Comparison of ENCODE assay signal across 1 cellular context in genomic region chr6:101396552-101397173, GRCh38.
TF ChIP-seq lines count a peak whose summit lies in the region.

No MANE protein-coding gene starts in this region.

TF ChIP-seq in HepG2, 621 proteins besides CTCF, POLR2A, EP300 and RAD21 (continued from another document and continues in another):
- no peak for TF ChIP-seq ZNF576 (CRISPR knock-in tag; IDR thresholded peaks at IDR 0.05)
- no peak for TF ChIP-seq CC2D1A (CRISPR knock-in tag; IDR thresholded peaks at IDR 0.05)
- TF ChIP-seq KMT2B (CRISPR knock-in tag; IDR thresholded peaks at IDR 0.05): 0 out of 2 replicates have a peak, but pooled peaks have one; percentile 29
- no peak for TF ChIP-seq ZNF136 (CRISPR knock-in tag; IDR thresholded peaks at IDR 0.05; ENCODE audit: low read depth)
- TF ChIP-seq KMT2A (CRISPR knock-in tag; IDR thresholded peaks at IDR 0.05): no peak
- TF ChIP-seq ZFP90 (CRISPR knock-in tag; IDR thresholded peaks at IDR 0.05; ENCODE audit: borderline replicate concordance): no peak
- TF ChIP-seq ZNF841 (CRISPR knock-in tag; IDR thresholded peaks at IDR 0.05; ENCODE audit: borderline replicate concordance): no peak
- no peak for TF ChIP-seq ZNF619 (CRISPR knock-in tag; IDR thresholded peaks at IDR 0.05)
- TF ChIP-seq ZNF552 (CRISPR knock-in tag; IDR thresholded peaks at IDR 0.05; ENCODE audit: borderline replicate concordance): no peak
- TF ChIP-seq RFXANK (CRISPR knock-in tag; IDR thresholded peaks at IDR 0.05): no peak
- no peak for TF ChIP-seq GABPA (IDR thresholded peaks at IDR 0.05; ENCODE audit: low read depth, low read length)
- TF ChIP-seq GABPA (CRISPR knock-in tag; IDR thresholded peaks at IDR 0.05; ENCODE audit: low read depth): no peak; the same call in 1 of the 2 replicates
- TF ChIP-seq, protein P1, sequence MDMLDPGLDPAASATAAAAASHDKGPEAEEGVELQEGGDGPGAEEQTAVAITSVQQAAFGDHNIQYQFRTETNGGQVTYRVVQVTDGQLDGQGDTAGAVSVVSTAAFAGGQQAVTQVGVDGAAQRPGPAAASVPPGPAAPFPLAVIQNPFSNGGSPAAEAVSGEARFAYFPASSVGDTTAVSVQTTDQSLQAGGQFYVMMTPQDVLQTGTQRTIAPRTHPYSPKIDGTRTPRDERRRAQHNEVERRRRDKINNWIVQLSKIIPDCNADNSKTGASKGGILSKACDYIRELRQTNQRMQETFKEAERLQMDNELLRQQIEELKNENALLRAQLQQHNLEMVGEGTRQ (IDR thresholded peaks at IDR 0.05; ENCODE audit: low read depth, low read length): no peak
- TF ChIP-seq, protein P1 (CRISPR knock-in tag; IDR thresholded peaks at IDR 0.05; ENCODE audit: borderline replicate concordance): no peak
- no peak for TF ChIP-seq NFE2 (CRISPR knock-in tag; IDR thresholded peaks at IDR 0.05)
- no peak for TF ChIP-seq NCOA5 (CRISPR knock-in tag; IDR thresholded peaks at IDR 0.05)
- TF ChIP-seq ZNF121 (CRISPR knock-in tag; IDR thresholded peaks at IDR 0.05): no peak
- TF ChIP-seq SMARCE1 (IDR thresholded peaks at IDR 0.05; ENCODE audit: borderline replicate concordance): no peak
- no peak for TF ChIP-seq SRY (CRISPR knock-in tag; IDR thresholded peaks at IDR 0.05)
- no peak for TF ChIP-seq ZBTB20 (CRISPR knock-in tag; IDR thresholded peaks at IDR 0.05; ENCODE audit: borderline replicate concordance, low read depth)
- TF ChIP-seq DZIP1 (CRISPR knock-in tag; IDR thresholded peaks at IDR 0.05): no peak
- TF ChIP-seq ZNF674 (CRISPR knock-in tag; IDR thresholded peaks at IDR 0.05; ENCODE audit: low read depth): no peak
- TF ChIP-seq CHD2 (IDR thresholded peaks at IDR 0.05; ENCODE audit: low read depth, low read length): no peak
- TF ChIP-seq SIN3B (IDR thresholded peaks at IDR 0.05; ENCODE audit: low read length): no peak
- TF ChIP-seq TP53 (CRISPR knock-in tag; conservative IDR thresholded peaks at IDR 0.05): no peak
- TF ChIP-seq SPEN (CRISPR knock-in tag; IDR thresholded peaks at IDR 0.05; ENCODE audit: low read depth): no peak
- TF ChIP-seq ZSCAN31 (CRISPR knock-in tag; IDR thresholded peaks at IDR 0.05; ENCODE audit: low read depth): no peak
- TF ChIP-seq ZFP82 (CRISPR knock-in tag; IDR thresholded peaks at IDR 0.05; ENCODE audit: borderline replicate concordance): no peak
- no peak for TF ChIP-seq ZNF547 (CRISPR knock-in tag; IDR thresholded peaks at IDR 0.05)
- no peak for TF ChIP-seq IRX3 (CRISPR knock-in tag; IDR thresholded peaks at IDR 0.05; ENCODE audit: borderline replicate concordance, low read depth)
- TF ChIP-seq, protein P2, sequence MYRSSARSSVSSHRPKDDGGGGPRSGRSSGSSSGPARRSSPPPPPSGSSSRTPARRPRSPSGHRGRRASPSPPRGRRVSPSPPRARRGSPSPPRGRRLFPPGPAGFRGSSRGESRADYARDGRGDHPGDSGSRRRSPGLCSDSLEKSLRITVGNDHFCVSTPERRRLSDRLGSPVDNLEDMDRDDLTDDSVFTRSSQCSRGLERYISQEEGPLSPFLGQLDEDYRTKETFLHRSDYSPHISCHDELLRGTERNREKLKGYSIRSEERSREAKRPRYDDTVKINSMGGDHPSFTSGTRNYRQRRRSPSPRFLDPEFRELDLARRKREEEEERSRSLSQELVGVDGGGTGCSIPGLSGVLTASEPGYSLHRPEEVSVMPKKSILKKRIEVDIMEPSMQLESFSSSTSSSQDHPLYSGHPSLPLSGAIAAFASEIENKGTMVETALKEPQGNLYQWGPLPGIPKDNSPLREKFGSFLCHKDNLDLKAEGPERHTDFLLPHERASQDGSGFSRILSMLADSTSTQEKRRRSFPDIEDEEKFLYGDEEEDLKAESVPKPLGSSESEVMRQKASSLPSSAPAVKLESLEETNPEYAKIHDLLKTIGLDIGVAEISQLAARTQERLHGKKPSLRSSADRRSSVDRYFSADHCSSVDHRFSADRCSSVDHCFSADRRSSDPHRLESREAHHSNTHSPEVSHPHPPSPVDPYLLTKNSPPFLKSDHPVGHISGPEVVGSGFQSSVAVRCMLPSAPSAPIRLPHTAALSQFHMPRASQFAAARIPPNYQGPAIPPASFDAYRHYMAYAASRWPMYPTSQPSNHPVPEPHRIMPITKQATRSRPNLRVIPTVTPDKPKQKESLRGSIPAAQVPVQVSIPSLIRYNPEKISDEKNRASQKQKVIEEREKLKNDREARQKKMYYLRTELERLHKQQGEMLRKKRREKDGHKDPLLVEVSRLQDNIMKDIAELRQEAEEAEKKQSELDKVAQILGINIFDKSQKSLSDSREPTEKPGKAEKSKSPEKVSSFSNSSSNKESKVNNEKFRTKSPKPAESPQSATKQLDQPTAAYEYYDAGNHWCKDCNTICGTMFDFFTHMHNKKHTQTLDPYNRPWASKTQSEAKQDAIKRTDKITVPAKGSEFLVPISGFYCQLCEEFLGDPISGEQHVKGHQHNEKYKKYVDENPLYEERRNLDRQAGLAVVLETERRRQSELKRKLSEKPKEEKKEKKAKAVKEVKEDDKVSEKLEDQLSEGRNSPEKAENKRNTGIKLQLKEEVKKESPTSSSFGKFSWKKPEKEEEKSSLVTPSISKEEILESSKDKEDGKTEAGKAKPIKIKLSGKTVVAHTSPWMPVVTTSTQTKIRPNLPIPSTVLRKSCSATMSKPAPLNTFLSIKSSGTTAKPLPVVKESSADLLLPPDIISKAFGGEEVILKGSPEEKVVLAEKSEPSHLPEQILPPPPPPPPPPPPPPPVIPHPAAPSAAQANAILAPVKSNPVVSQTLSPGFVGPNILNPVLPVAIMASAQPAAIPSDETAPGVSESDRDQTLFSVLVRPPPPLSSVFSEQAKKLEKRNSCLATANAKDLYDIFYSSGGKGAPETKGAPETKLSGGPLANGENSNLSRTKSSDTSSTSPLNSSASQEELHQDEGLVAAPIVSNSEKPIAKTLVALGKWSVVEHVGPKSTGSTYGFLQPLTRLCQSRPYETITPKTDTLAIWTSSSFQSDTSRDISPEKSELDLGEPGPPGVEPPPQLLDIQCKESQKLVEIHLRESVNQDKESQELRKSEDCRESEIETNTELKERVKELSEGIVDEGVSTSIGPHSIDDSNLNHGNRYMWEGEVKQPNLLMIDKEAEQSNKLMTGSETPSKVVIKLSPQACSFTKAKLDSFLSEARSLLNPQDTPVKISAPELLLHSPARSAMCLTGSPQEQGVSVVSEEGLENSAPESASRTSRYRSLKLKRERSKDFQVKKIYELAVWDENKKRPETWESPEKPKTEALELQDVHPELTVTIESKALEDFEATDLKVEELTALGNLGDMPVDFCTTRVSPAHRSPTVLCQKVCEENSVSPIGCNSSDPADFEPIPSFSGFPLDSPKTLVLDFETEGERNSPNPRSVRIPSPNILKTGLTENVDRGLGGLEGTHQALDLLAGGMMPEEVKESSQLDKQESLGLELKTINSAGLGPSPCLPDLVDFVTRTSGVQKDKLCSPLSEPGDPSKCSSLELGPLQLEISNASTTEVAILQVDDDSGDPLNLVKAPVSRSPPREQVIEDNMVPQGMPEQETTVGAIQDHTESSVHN (CRISPR knock-in tag; IDR thresholded peaks at IDR 0.05): no peak
- no peak for TF ChIP-seq ZBTB3 (CRISPR knock-in tag; IDR thresholded peaks at IDR 0.05; ENCODE audit: borderline replicate concordance, low read depth)
- TF ChIP-seq SNAPC2 (CRISPR knock-in tag; IDR thresholded peaks at IDR 0.05): no peak
- peak; percentile 69 for TF ChIP-seq ZNF331 (CRISPR knock-in tag; IDR thresholded peaks at IDR 0.05)
- peak; percentile 43 for TF ChIP-seq RARA (CRISPR knock-in tag; IDR thresholded peaks at IDR 0.05)
- no peak for TF ChIP-seq NFYB (CRISPR knock-in tag; IDR thresholded peaks at IDR 0.05)
- no peak for TF ChIP-seq MLLT10 (CRISPR knock-in tag; IDR thresholded peaks at IDR 0.05)
- TF ChIP-seq ZNF563 (CRISPR knock-in tag; IDR thresholded peaks at IDR 0.05): no peak
- TF ChIP-seq SYNCRIP (IDR thresholded peaks at IDR 0.05; ENCODE audit: insufficient read depth, low read depth, low read length): no peak
- no peak for TF ChIP-seq GLMP (CRISPR knock-in tag; IDR thresholded peaks at IDR 0.05; ENCODE audit: borderline replicate concordance)
- no peak for TF ChIP-seq ARID3A (IDR thresholded peaks at IDR 0.05; ENCODE audit: low read depth, low read length)
- no peak for TF ChIP-seq ZNF160 (CRISPR knock-in tag; IDR thresholded peaks at IDR 0.05)
- TF ChIP-seq ETV6 (CRISPR knock-in tag; conservative IDR thresholded peaks at IDR 0.05): no peak
- TF ChIP-seq SP5 (CRISPR knock-in tag; IDR thresholded peaks at IDR 0.05; ENCODE audit: borderline replicate concordance, low read depth): no peak
- TF ChIP-seq, protein P3, sequence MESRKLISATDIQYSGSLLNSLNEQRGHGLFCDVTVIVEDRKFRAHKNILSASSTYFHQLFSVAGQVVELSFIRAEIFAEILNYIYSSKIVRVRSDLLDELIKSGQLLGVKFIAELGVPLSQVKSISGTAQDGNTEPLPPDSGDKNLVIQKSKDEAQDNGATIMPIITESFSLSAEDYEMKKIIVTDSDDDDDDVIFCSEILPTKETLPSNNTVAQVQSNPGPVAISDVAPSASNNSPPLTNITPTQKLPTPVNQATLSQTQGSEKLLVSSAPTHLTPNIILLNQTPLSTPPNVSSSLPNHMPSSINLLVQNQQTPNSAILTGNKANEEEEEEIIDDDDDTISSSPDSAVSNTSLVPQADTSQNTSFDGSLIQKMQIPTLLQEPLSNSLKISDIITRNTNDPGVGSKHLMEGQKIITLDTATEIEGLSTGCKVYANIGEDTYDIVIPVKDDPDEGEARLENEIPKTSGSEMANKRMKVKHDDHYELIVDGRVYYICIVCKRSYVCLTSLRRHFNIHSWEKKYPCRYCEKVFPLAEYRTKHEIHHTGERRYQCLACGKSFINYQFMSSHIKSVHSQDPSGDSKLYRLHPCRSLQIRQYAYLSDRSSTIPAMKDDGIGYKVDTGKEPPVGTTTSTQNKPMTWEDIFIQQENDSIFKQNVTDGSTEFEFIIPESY (CRISPR knock-in tag; IDR thresholded peaks at IDR 0.05): no peak
- TF ChIP-seq STAG1 (CRISPR knock-in tag; IDR thresholded peaks at IDR 0.05): no peak
- TF ChIP-seq EHMT2 (IDR thresholded peaks at IDR 0.05; ENCODE audit: borderline replicate concordance, low read depth, low read length): peak; percentile 97
- TF ChIP-seq CBX2 (IDR thresholded peaks at IDR 0.05; ENCODE audit: low read depth, low read length): no peak
- TF ChIP-seq CBX2 (CRISPR knock-in tag; IDR thresholded peaks at IDR 0.05; ENCODE audit: low read depth): no peak
- TF ChIP-seq ZNF589 (CRISPR knock-in tag; conservative IDR thresholded peaks at IDR 0.05): no peak
- TF ChIP-seq, protein P4, sequence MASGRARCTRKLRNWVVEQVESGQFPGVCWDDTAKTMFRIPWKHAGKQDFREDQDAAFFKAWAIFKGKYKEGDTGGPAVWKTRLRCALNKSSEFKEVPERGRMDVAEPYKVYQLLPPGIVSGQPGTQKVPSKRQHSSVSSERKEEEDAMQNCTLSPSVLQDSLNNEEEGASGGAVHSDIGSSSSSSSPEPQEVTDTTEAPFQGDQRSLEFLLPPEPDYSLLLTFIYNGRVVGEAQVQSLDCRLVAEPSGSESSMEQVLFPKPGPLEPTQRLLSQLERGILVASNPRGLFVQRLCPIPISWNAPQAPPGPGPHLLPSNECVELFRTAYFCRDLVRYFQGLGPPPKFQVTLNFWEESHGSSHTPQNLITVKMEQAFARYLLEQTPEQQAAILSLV (CRISPR knock-in tag; IDR thresholded peaks at IDR 0.05; ENCODE audit: borderline replicate concordance): no peak
- no peak for TF ChIP-seq MAFK (conservative IDR thresholded peaks at IDR 0.05 in 1 of 2, IDR thresholded peaks at IDR 0.05 in 1 of 2; ENCODE audit: low read length in 2 of 2)
- TF ChIP-seq SP2 (CRISPR knock-in tag; IDR thresholded peaks at IDR 0.05): no peak
- no peak for TF ChIP-seq ZNF652 (CRISPR knock-in tag; IDR thresholded peaks at IDR 0.05; ENCODE audit: borderline replicate concordance, low read depth)
